ENCODE assay signal across 11 cellular contexts in the genomic region with DNA sequence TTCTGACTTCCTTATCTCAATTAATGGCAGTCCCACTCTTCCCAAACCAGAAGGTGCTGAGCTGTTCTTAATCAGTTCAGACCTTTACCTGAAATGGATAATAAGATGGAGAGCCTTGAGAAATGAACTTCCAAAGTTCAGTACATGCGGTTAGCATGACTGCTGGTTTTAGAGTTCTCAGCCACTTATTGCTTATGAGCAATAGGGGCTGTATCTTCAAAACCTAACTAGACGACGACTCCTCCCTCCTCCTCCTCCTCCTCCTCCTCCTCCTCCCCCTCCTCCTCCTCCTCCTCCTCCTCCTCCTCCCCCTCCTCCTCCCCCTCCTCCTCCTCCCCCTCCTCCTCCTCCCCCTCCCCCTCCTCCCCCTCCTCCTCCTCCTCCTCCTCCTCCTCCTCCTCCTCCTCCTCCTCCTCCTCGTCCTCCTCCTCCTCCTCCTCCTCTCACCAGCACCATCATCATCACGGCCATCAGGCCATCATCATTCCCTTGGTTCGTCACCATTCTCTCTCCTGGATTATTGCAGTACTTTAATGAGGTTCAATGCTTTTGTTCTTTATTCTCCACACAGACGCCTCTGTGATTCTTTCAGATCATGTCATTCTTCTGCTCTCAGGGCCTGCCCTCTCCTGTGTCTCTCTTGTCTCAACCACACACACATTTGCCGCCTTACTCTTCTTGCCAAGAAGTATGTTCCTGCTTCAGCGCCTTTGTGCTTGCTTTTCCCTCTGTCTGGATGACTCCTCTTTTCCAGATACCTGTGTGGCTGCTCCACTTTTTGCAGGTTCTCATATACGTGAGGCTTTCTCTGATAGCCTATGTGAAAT. TPM values are rescaled to one million over a fixed set of nuclear protein-coding genes. Genes with fewer than 3 reads are reported as not detected.
DNase-seq lines count a peak whose midpoint lies in the region; ATAC-seq, FAIRE-seq and TF ChIP-seq lines count a peak whose summit lies in the region.
"Had no signal": no experiment of that assay in that cellular context is flagged by ENCODE, and none has a peak within 500 bp of the region (broad histone marks: within the 10 kb centered on the region; RNA-seq: fewer than 3 reads in every experiment).

No MANE protein-coding gene starts in this region.

- H3K4me3 ChIP-seq in HepG2 (replicated peaks in 1 of 3; ENCODE audit: insufficient read depth in 1 of 3, low read depth in 2 of 3, low read length in 3 of 3) (peak overlapping the region in 2 of 3 experiments; percentile 92 to 98; a peak in 2 of 6 replicates), right lobe of liver (no peak overlapping the region), hepatocyte (no peak overlapping the region)

- CTCF ChIA-PET in HepG2 (lab: Yijun Ruan, JAX; ENCODE audit: low intra/inter-chr PET ratio, low total read pairs): no interaction called here
- CTCF ChIA-PET in activated CD8-positive, alpha-beta T cell treated with anti-CD3 and anti-CD28 coated beads, Interleukin-2, amount 10 ng/mL, durations not matched to agents 7 days and 5 days (lab: Charles Lee): interaction anchor here (1.2 to 1.6 kb wide), 4 partner anchors 24 to 92 kb away, joined by 3 to 8 read pairs (median 4); no protein-coding TSS in a partner anchor

- H3K27me3 Mint-ChIP-seq in activated CD8-positive, alpha-beta T cell treated with anti-CD3 and anti-CD28 coated beads, Interleukin-2, amount 10 ng/mL, durations not matched to agents 7 days and 5 days (ENCODE audit: low read depth): no peaks in the 10 kb centered on the region
- H3K27me3 Mint-ChIP-seq in type B pancreatic cell: no peaks in the 10 kb centered on the region
- H3K27me3 Mint-ChIP-seq: stimulated activated naive B cell treated with anti-CD40 and anti-IgM and Interleukin-4, amounts not matched to agents 10 μg/mL and 1 μg/mL and 100 μg/mL, for 72 hours had no signal

- no peak for TF ChIP-seq RAD21 in HepG2 (CRISPR knock-in tag; IDR thresholded peaks at IDR 0.05)

- H3K9me3 ChIP-seq in HepG2 (ENCODE audit: low read length) (no peaks in the 10 kb centered on the region), right lobe of liver (no peaks in the 10 kb centered on the region), hepatocyte (ENCODE audit: low read depth) (no peaks in the 10 kb centered on the region)

- H3K9me2 ChIP-seq in hepatocyte (replicated peaks; ENCODE audit: insufficient read depth): no peaks in the 10 kb centered on the region

- H3K27ac Mint-ChIP-seq in activated CD8-positive, alpha-beta T cell treated with anti-CD3 and anti-CD28 coated beads, Interleukin-2, amount 10 ng/mL, durations not matched to agents 7 days and 5 days: peak overlapping the region; percentile 13
- H3K27ac Mint-ChIP-seq in type B pancreatic cell: peak overlapping the region; percentile 94
- H3K27ac Mint-ChIP-seq: stimulated activated naive B cell treated with anti-CD40 and anti-IgM and Interleukin-4, amounts not matched to agents 10 μg/mL and 1 μg/mL and 100 μg/mL, for 72 hours had no signal

- DNase-seq in HepG2 (ENCODE audit: low spot score) (no peak), right lobe of liver (no peak), hepatocyte (ENCODE audit: low spot score) (no peak), type B pancreatic cell (ENCODE audit: extremely low spot score, unreplicated experiment) (no peak), NCI-H2227 treated with DMSO at 0.1 percent for 48 hours (lab: John Stamatoyannopoulos, UW) (no peak), 8988T (no peak)
- DNase-seq in activated CD8-positive, alpha-beta T cell treated with anti-CD3 and anti-CD28 coated beads, Interleukin-2, amount 10 ng/mL, durations not matched to agents 7 days and 5 days: no peak
- DNase-seq: aorta; EL; stimulated activated naive B cell treated with anti-CD40 and anti-IgM and Interleukin-4, amounts not matched to agents 10 μg/mL and 1 μg/mL and 100 μg/mL, for 72 hours had no signal

- H2AFZ ChIP-seq in HepG2 (ENCODE audit: low read length) (no peak overlapping the region), hepatocyte (no peak overlapping the region)

- H3K4me1 ChIP-seq in HepG2 (ENCODE audit: insufficient read depth, low read length) (peaks cover 64% of the 10 kb centered on the region), right lobe of liver (peaks cover 0 to 34% (median 13%) of the 10 kb centered on the region in 4 donors), hepatocyte (ENCODE audit: insufficient read depth) (peaks cover 10% of the 10 kb centered on the region)

- no peaks in the 10 kb centered on the region for H3K9me3 Mint-ChIP-seq in activated CD8-positive, alpha-beta T cell treated with anti-CD3 and anti-CD28 coated beads, Interleukin-2, amount 10 ng/mL, durations not matched to agents 7 days and 5 days (ENCODE audit: insufficient read depth)
- H3K9me3 Mint-ChIP-seq in type B pancreatic cell: no peaks in the 10 kb centered on the region
- H3K9me3 Mint-ChIP-seq: stimulated activated naive B cell treated with anti-CD40 and anti-IgM and Interleukin-4, amounts not matched to agents 10 μg/mL and 1 μg/mL and 100 μg/mL, for 72 hours had no signal

- H3K27ac ChIP-seq in HepG2 (ENCODE audit: extremely low read length, insufficient read depth, low read length) (no peak overlapping the region), right lobe of liver (no peak overlapping the region), hepatocyte (peak overlapping the region; percentile 32)

- POLR2A ChIA-PET in HepG2 (lab: Yijun Ruan, JAX): no interaction called here
- POLR2A ChIA-PET in activated CD8-positive, alpha-beta T cell treated with anti-CD3 and anti-CD28 coated beads, Interleukin-2, amount 10 ng/mL, durations not matched to agents 7 days and 5 days (lab: Charles Lee): interaction anchor here (0.5 to 1.0 kb wide), 3 partner anchors 20 to 84 kb away, joined by 3 to 4 read pairs (median 3); no protein-coding TSS in a partner anchor

- H3K36me3 ChIP-seq in HepG2 (replicated peaks in 1 of 2; ENCODE audit: control insufficient read depth in 1 of 2, insufficient read depth in 2 of 2, low read length in 2 of 2): no peaks in the 10 kb centered on the region
- no peaks in the 10 kb centered on the region for H3K36me3 ChIP-seq in right lobe of liver
- no peaks in the 10 kb centered on the region for H3K36me3 ChIP-seq in hepatocyte (replicated peaks; ENCODE audit: insufficient read depth, low read depth)

- H3K36me3 Mint-ChIP-seq in activated CD8-positive, alpha-beta T cell treated with anti-CD3 and anti-CD28 coated beads, Interleukin-2, amount 10 ng/mL, durations not matched to agents 7 days and 5 days (ENCODE audit: low read depth): peaks cover 31% of the 10 kb centered on the region
- H3K36me3 Mint-ChIP-seq in type B pancreatic cell: no peaks in the 10 kb centered on the region

- H3K4me1 Mint-ChIP-seq in activated CD8-positive, alpha-beta T cell treated with anti-CD3 and anti-CD28 coated beads, Interleukin-2, amount 10 ng/mL, durations not matched to agents 7 days and 5 days (ENCODE audit: low read depth): peaks cover 59% of the 10 kb centered on the region
- peaks cover 46% of the 10 kb centered on the region for H3K4me1 Mint-ChIP-seq in type B pancreatic cell (ENCODE audit: unreplicated experiment)

- H3K79me2 ChIP-seq in HepG2 (ENCODE audit: insufficient read depth, low read length): peaks cover 70% of the 10 kb centered on the region
- peaks cover 69% of the 10 kb centered on the region for H3K79me2 ChIP-seq in hepatocyte

- intact Hi-C loops in HepG2 (cut with micrococcal nuclease; ENCODE audit: unreplicated experiment): loop anchor here (5.0 kb wide), 1 partner anchor 62 kb away; no protein-coding TSS in a partner anchor
- intact Hi-C loops in right lobe of liver (cut with DNase I): loop anchor here in 1 of 2 donors (5.0 kb wide), 1 partner anchor 88 kb away; no protein-coding TSS in a partner anchor

- no TSS peak for BruUV-seq in HepG2 (replicated peaks; lab: Mats Ljungman, UMichigan)

- ATAC-seq in HepG2 (no peak), right lobe of liver (no peak), HG02970 (IDR thresholded peaks at IDR 0.05; ENCODE audit: low FRiP score, unreplicated experiment) (no peak)
- no peak for ATAC-seq in activated CD8-positive, alpha-beta T cell treated with anti-CD3 and anti-CD28 coated beads, Interleukin-2, amount 10 ng/mL, durations not matched to agents 7 days and 5 days
- ATAC-seq: stimulated activated naive B cell treated with anti-CD40 and anti-IgM and Interleukin-4, amounts not matched to agents 10 μg/mL and 1 μg/mL and 100 μg/mL, for 72 hours had no signal

- in situ Hi-C loops in HepG2 (cut with HindIII; ENCODE audit: extremely low pct_ligation_motif_present, low pct_unique_long_range_greater_than_20kb): loop anchor here (5.0 kb wide), 1 partner anchor 52 kb away; no protein-coding TSS in a partner anchor

- TF ChIP-seq CTCF in HepG2 (CRISPR knock-in tag; IDR thresholded peaks at IDR 0.05) (no peak), right lobe of liver (IDR thresholded peaks at IDR 0.05) (no peak), hepatocyte (IDR thresholded peaks at IDR 0.05; ENCODE audit: poor library complexity) (no peak), type B pancreatic cell (conservative IDR thresholded peaks at IDR 0.05) (no peak)

- H4K20me1 ChIP-seq in HepG2 (ENCODE audit: insufficient read depth, low read length): peaks cover 45% of the 10 kb centered on the region
- peaks cover 62% of the 10 kb centered on the region for H4K20me1 ChIP-seq in hepatocyte (ENCODE audit: insufficient read depth, poor library complexity, severe bottlenecking)

- TF ChIP-seq EP300 in HepG2 (IDR thresholded peaks at IDR 0.05; ENCODE audit: low read depth in 2 of 2, low read length in 2 of 2) (no peak), HepG2 (CRISPR knock-in tag; IDR thresholded peaks at IDR 0.05; ENCODE audit: borderline replicate concordance) (no peak)

- FAIRE-seq in HepG2 (lab: Jason Lieb, UNC): peak; percentile 12

- no peak overlapping the region for H3K9ac ChIP-seq in HepG2 (ENCODE audit: insufficient read depth, low read depth, low read length)

- 88% methylated on average over 10 of the region's 10 CpGs for WGBS in HepG2 (ENCODE audit: low lambda C conversion rate)
- 71% methylated on average over 9 of the region's 10 CpGs for WGBS in right lobe of liver (ENCODE audit: insufficient coverage, low coverage, low lambda C conversion rate, missing lambda C conversion rate)
- 81% methylated on average over 9 of the region's 10 CpGs for WGBS in hepatocyte (ENCODE audit: low lambda C conversion rate, missing lambda C conversion rate)

- TF ChIP-seq POLR2A in HepG2 (IDR thresholded peaks at IDR 0.05; ENCODE audit: insufficient read depth in 1 of 2, low read depth in 2 of 2, low read length in 2 of 2) (no peak), right lobe of liver (IDR thresholded peaks at IDR 0.05) (no peak)

- H3K4me2 ChIP-seq in HepG2 (ENCODE audit: low read depth, low read length) (peak overlapping the region; percentile 72), hepatocyte (peak overlapping the region; percentile 83)

- H3K27me3 ChIP-seq in HepG2 (ENCODE audit: control insufficient read depth in 1 of 2, insufficient read depth in 2 of 2, low read length in 2 of 2): no peaks in the 10 kb centered on the region; a peak in 1 of 5 replicates
- no peaks in the 10 kb centered on the region for H3K27me3 ChIP-seq in right lobe of liver
- no peaks in the 10 kb centered on the region for H3K27me3 ChIP-seq in hepatocyte

- peak overlapping the region; percentile 85 for H3K4me3 Mint-ChIP-seq in activated CD8-positive, alpha-beta T cell treated with anti-CD3 and anti-CD28 coated beads, Interleukin-2, amount 10 ng/mL, durations not matched to agents 7 days and 5 days
- H3K4me3 Mint-ChIP-seq in type B pancreatic cell: peak overlapping the region; percentile 96

RNA-seq across cellular contexts. Expression of a gene that starts 2.7 kb away (rescaled TPM):
- 24.9 and 25.8 TPM in 2 replicates for total RNA-seq in HepG2 (2016; rRNA removed; fragmentation: Illumina TruSeq; extraction: Trizol)
- 20.2 and 22.1 TPM in 2 replicates for total RNA-seq in HepG2 (2016; cell fraction: cytosol; rRNA removed; fragmentation: Illumina TruSeq; extraction: Trizol; ENCODE audit: low read depth)
- 21.5 and 23.3 TPM in 2 replicates for total RNA-seq in HepG2 (2016; cell fraction: insoluble cytoplasmic fraction; rRNA removed; fragmentation: Illumina TruSeq; extraction: Trizol)
- total RNA-seq in HepG2 (2016; cell fraction: membrane; rRNA removed; fragmentation: Illumina TruSeq; extraction: Trizol): 15.6 and 18.2 TPM in 2 replicates
- total RNA-seq in HepG2 (2016; cell fraction: nucleus; rRNA removed; fragmentation: Illumina TruSeq; extraction: Trizol): 49.9 and 59.2 TPM in 2 replicates
- polyA plus RNA-seq in HepG2 (2011; rRNA removed): 25.1 and 30.3 TPM in 2 replicates
- 15.9 and 19.5 TPM in 2 replicates for polyA plus RNA-seq in HepG2 (2011; cell fraction: cytosol; rRNA removed)
- 30.1 and 32.5 TPM in 2 replicates for polyA plus RNA-seq in HepG2 (2011; cell fraction: nucleus; rRNA removed)
- polyA plus RNA-seq in HepG2 (2012): 12.4 and 12.5 TPM in 2 replicates
- polyA plus RNA-seq in HepG2 (2016; cell fraction: cytosol; fragmentation: Illumina TruSeq; extraction: Trizol; ENCODE audit: low read depth): 2.1 and 2.3 TPM in 2 replicates
- polyA plus RNA-seq in HepG2 (2016; cell fraction: insoluble cytoplasmic fraction; fragmentation: Illumina TruSeq; extraction: Trizol; ENCODE audit: low read depth): 14.1 and 16.0 TPM in 2 replicates
- 3.2 and 4.8 TPM in 2 replicates for polyA plus RNA-seq in HepG2 (2016; cell fraction: membrane; fragmentation: Illumina TruSeq; extraction: Trizol; ENCODE audit: low read depth)
- 30.5 and 32.1 TPM in 2 replicates for polyA plus RNA-seq in HepG2 (2016; cell fraction: nucleus; fragmentation: Illumina TruSeq; extraction: Trizol; ENCODE audit: insufficient read depth, low read depth)
- 177 and 200 TPM in 2 replicates for polyA minus RNA-seq in HepG2 (2011; rRNA and poly(A)+ RNA removed; ENCODE audit: low replicate concordance)
- polyA minus RNA-seq in HepG2 (2011; cell fraction: cytosol; rRNA and poly(A)+ RNA removed): 61.3 and 74.0 TPM in 2 replicates
- 155 and 160 TPM in 2 replicates for polyA minus RNA-seq in HepG2 (2011; cell fraction: nucleus; rRNA and poly(A)+ RNA removed)
- 10 to 100 TPM; 25.4 to 33.2 (median 29.3) TPM for total RNA-seq in right lobe of liver
- total RNA-seq in activated CD8-positive, alpha-beta T cell treated with anti-CD3 and anti-CD28 coated beads, Interleukin-2, amount 10 ng/mL, durations not matched to agents 7 days and 5 days: 10 to 100 TPM; 67.8 to 68.9 TPM
- total RNA-seq in hepatocyte: 43.7 and 64.2 TPM in 2 replicates
- polyA plus RNA-seq in hepatocyte: 6.9 and 10.0 TPM in 2 replicates
- total RNA-seq in type B pancreatic cell (ENCODE audit: low replicate concordance): 30.2 and 37.9 TPM in 2 replicates

Comparison
In these comparisons a context has a peak if more than half of its experiments do, and no peak if none do; other contexts are left out.
1. H3K4me3 ChIP-seq: peak in HepG2 (2 of 3); none in right lobe of liver (0 of 3) and hepatocyte (single experiment).